In genomic region chr10:38355997-38356926, GRCh38 we compare ENCODE assay signal across 8 cellular contexts.
A peak's percentile ranks its signal among the peaks of the same experiment; 100 is the strongest.
DNase-seq lines count a peak whose midpoint lies in the region; ATAC-seq and TF ChIP-seq lines count a peak whose summit lies in the region.
"Not testable (repeated sequence)": the region's sequence is repeated elsewhere in the genome, so short reads cannot be mapped to it uniquely, and the experiment has no call there.

No MANE protein-coding gene starts in this region.

- DNase-seq in AG09309 (ENCODE audit: low read depth): not testable (repeated sequence)
- peak; percentile 53 for DNase-seq in NCI-H226
- peak; percentile 70 for DNase-seq in activated CD4-positive, CD25-positive, alpha-beta regulatory T cell treated with anti-CD3 and anti-CD28 coated beads, Interleukin-2, amount 50 U/mL, for 72 hours
- DNase-seq in central memory CD4-positive, alpha-beta T cell: peak; percentile 84
- peak; percentile 1 for DNase-seq in kidney epithelial cell (ENCODE audit: low read depth)
- DNase-seq in stimulated activated CD4-positive, alpha-beta T cell treated with anti-CD3 and anti-CD28 coated beads, Interleukin-12 subunit alpha, Interleukin-12 subunit beta, amount 100 ng/mL, for 4 hours: peak; percentile 71

- ATAC-seq in GM19035 (IDR thresholded peaks at IDR 0.05; ENCODE audit: unreplicated experiment) (peak; percentile 99), HG03175 (IDR thresholded peaks at IDR 0.05; ENCODE audit: unreplicated experiment) (peak; percentile 100)

- TF ChIP-seq CTCF in AG09309 (IDR thresholded peaks at IDR 0.05; ENCODE audit: control insufficient read depth, insufficient read depth, low read depth, low read length, missing control alignments); kidney epithelial cell (IDR thresholded peaks at IDR 0.05; ENCODE audit: insufficient read depth, low read length, poor library complexity, severe bottlenecking): not testable (repeated sequence)

- H3K36me3 ChIP-seq in kidney epithelial cell (ENCODE audit: control insufficient read depth, insufficient read depth, low read length): not testable (repeated sequence)

- not testable (repeated sequence) for H3K27me3 ChIP-seq in kidney epithelial cell (ENCODE audit: control insufficient read depth, insufficient read depth, low read length)

- peak overlapping the region; percentile 50 for H3K4me3 ChIP-seq in AG09309 (ENCODE audit: control insufficient read depth, low read depth, low read length)
- peak overlapping the region; percentile 55 for H3K4me3 ChIP-seq in kidney epithelial cell (ENCODE audit: low read depth, low read length)
